In the genomic region with DNA sequence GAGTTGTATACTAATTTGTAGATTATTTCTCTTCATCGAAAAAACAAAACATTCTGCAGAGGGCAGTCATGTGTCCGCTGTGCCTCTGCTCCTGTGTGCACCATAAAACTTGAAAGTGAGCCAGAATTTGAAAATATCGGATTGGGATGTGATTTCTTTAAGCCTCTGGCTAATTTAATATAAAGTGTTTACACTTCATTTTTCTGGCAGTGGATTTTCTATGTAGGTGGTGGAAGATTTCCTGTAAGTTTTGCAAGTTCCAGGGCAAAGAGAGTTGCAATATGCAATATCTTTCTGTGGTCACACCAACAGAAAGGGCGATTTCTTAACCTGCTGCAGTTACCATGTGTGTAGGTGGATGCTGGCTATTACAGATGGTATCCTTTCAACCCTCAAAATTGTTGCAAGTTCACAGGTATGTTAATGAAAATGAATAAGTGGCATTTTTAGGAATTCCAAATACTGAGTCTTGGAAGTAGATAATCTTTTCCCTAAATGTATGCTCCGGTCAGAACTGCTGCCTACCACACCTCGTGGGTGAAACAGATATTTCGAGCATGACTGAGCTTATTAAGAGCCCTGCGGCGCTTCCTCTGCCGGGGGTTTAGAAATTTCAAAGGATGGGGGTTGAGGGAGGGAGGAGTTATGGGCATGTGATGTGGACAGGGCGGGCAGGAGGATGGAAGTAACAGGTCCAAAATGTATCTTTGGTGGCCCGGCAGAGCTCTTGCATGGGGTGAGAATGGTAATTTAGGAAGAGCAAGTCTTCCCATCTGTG, we compare ENCODE assay signal across 8 cellular contexts.
DNase-seq lines count a peak whose midpoint lies in the region; ATAC-seq and TF ChIP-seq lines count a peak whose summit lies in the region.

No MANE protein-coding gene starts in this region.

- POLR2A ChIA-PET in activated naive CD8-positive, alpha-beta T cell treated with anti-CD3 and anti-CD28 coated beads, Interleukin-2, amount 10 ng/mL, durations not matched to agents 7 days and 5 days (lab: Charles Lee), result no interaction called here
- POLR2A ChIA-PET in activated CD4-positive, alpha-beta T cell treated with anti-CD3 and anti-CD28 coated beads, Interleukin-2, amount 10 ng/mL, durations not matched to agents 7 days and 5 days (lab: Charles Lee), result no interaction called here

- CTCF ChIA-PET in activated CD4-positive, alpha-beta T cell treated with anti-CD3 and anti-CD28 coated beads, Interleukin-2, amount 10 ng/mL, durations not matched to agents 7 days and 5 days (lab: Charles Lee), result interaction anchor here (0.6 to 1.4 kb wide), 4 partner anchors 11 to 352 kb away, joined by 3 to 4 read pairs (median 3); no protein-coding TSS in a partner anchor

- H3K36me3 Mint-ChIP-seq in activated naive CD8-positive, alpha-beta T cell treated with anti-CD3 and anti-CD28 coated beads, Interleukin-2, amount 10 ng/mL, durations not matched to agents 7 days and 5 days, result no peaks in the 10 kb centered on the region
- peaks cover 6% of the 10 kb centered on the region for H3K36me3 Mint-ChIP-seq in mesothelial cell of epicardium
- no peaks in the 10 kb centered on the region for H3K36me3 Mint-ChIP-seq in endothelial cell (ENCODE audit: low read depth, unreplicated experiment)
- H3K36me3 Mint-ChIP-seq in activated CD4-positive, alpha-beta T cell treated with anti-CD3 and anti-CD28 coated beads, Interleukin-2, amount 10 ng/mL, durations not matched to agents 7 days and 5 days (ENCODE audit: low read depth), result peaks cover 5% of the 10 kb centered on the region

- H3K9me3 Mint-ChIP-seq in activated naive CD8-positive, alpha-beta T cell treated with anti-CD3 and anti-CD28 coated beads, Interleukin-2, amount 10 ng/mL, durations not matched to agents 7 days and 5 days, result no peaks in the 10 kb centered on the region
- H3K9me3 Mint-ChIP-seq in mesothelial cell of epicardium, result no peaks in the 10 kb centered on the region
- no peaks in the 10 kb centered on the region for H3K9me3 Mint-ChIP-seq in endothelial cell (ENCODE audit: unreplicated experiment)
- H3K9me3 Mint-ChIP-seq in activated CD4-positive, alpha-beta T cell treated with anti-CD3 and anti-CD28 coated beads, Interleukin-2, amount 10 ng/mL, durations not matched to agents 7 days and 5 days, result no peaks in the 10 kb centered on the region

- peak overlapping the region; percentile 61 for H3K27ac Mint-ChIP-seq in activated naive CD8-positive, alpha-beta T cell treated with anti-CD3 and anti-CD28 coated beads, Interleukin-2, amount 10 ng/mL, durations not matched to agents 7 days and 5 days
- H3K27ac Mint-ChIP-seq in mesothelial cell of epicardium (peak overlapping the region; percentile 44), endothelial cell (ENCODE audit: unreplicated experiment) (no peak overlapping the region)
- no peak overlapping the region for H3K27ac Mint-ChIP-seq in activated CD4-positive, alpha-beta T cell treated with anti-CD3 and anti-CD28 coated beads, Interleukin-2, amount 10 ng/mL, durations not matched to agents 7 days and 5 days

- H3K4me3 Mint-ChIP-seq in activated naive CD8-positive, alpha-beta T cell treated with anti-CD3 and anti-CD28 coated beads, Interleukin-2, amount 10 ng/mL, durations not matched to agents 7 days and 5 days, result peak overlapping the region; percentile 53
- H3K4me3 Mint-ChIP-seq in mesothelial cell of epicardium, result no peak overlapping the region
- no peak overlapping the region for H3K4me3 Mint-ChIP-seq in endothelial cell (ENCODE audit: unreplicated experiment)
- H3K4me3 Mint-ChIP-seq in activated CD4-positive, alpha-beta T cell treated with anti-CD3 and anti-CD28 coated beads, Interleukin-2, amount 10 ng/mL, durations not matched to agents 7 days and 5 days, result no peak overlapping the region

- peaks cover 14% of the 10 kb centered on the region for H3K4me1 Mint-ChIP-seq in activated naive CD8-positive, alpha-beta T cell treated with anti-CD3 and anti-CD28 coated beads, Interleukin-2, amount 10 ng/mL, durations not matched to agents 7 days and 5 days
- peaks cover 46% of the 10 kb centered on the region for H3K4me1 Mint-ChIP-seq in mesothelial cell of epicardium
- H3K4me1 Mint-ChIP-seq in endothelial cell (ENCODE audit: unreplicated experiment), result peaks cover 18% of the 10 kb centered on the region
- H3K4me1 Mint-ChIP-seq in activated CD4-positive, alpha-beta T cell treated with anti-CD3 and anti-CD28 coated beads, Interleukin-2, amount 10 ng/mL, durations not matched to agents 7 days and 5 days, result peaks cover 15% of the 10 kb centered on the region

- peak overlapping the region; percentile 2 for H3K4me3 ChIP-seq in GM12865 (ENCODE audit: low read depth, low read length)

- ATAC-seq in activated naive CD8-positive, alpha-beta T cell treated with anti-CD3 and anti-CD28 coated beads, Interleukin-2, amount 10 ng/mL, durations not matched to agents 7 days and 5 days (ENCODE audit: low read depth), result peak; percentile 56
- ATAC-seq in GM18517 (IDR thresholded peaks at IDR 0.05; ENCODE audit: unreplicated experiment), result no peak

- no peak for TF ChIP-seq CTCF in GM12865 (IDR thresholded peaks at IDR 0.05; ENCODE audit: insufficient read depth, low read depth, low read length, missing control alignments)
- no peak for TF ChIP-seq CTCF in mesothelial cell of epicardium (IDR thresholded peaks at IDR 0.05; ENCODE audit: unreplicated experiment)
- TF ChIP-seq CTCF in endothelial cell (IDR thresholded peaks at IDR 0.05; ENCODE audit: unreplicated experiment), result no peak

- peak; percentile 70 for DNase-seq in GM12865 (ENCODE audit: low read depth)
- peak; percentile 80 for DNase-seq in HS-5 (ENCODE audit: low read depth)
- DNase-seq in activated naive CD8-positive, alpha-beta T cell treated with anti-CD3 and anti-CD28 coated beads, Interleukin-2, amount 10 ng/mL, durations not matched to agents 7 days and 5 days, result no peak
- DNase-seq in mesothelial cell of epicardium (ENCODE audit: low spot score in 2 of 2, unreplicated experiment in 2 of 2), result no peak
- DNase-seq in endothelial cell (ENCODE audit: low spot score), result no peak
- no peak for DNase-seq in activated effector memory CD4-positive, alpha-beta T cell treated with anti-CD3 and anti-CD28 coated beads, Interleukin-2, amount 50 U/mL, for 16 hours
- DNase-seq in activated CD4-positive, alpha-beta T cell treated with anti-CD3 and anti-CD28 coated beads, Interleukin-2, amount 10 ng/mL, durations not matched to agents 7 days and 5 days, result no peak

- H3K27me3 Mint-ChIP-seq in activated naive CD8-positive, alpha-beta T cell treated with anti-CD3 and anti-CD28 coated beads, Interleukin-2, amount 10 ng/mL, durations not matched to agents 7 days and 5 days, result no peaks in the 10 kb centered on the region
- no peaks in the 10 kb centered on the region for H3K27me3 Mint-ChIP-seq in mesothelial cell of epicardium (ENCODE audit: low read depth)
- H3K27me3 Mint-ChIP-seq in endothelial cell (ENCODE audit: unreplicated experiment), result peaks cover 1% of the 10 kb centered on the region
- H3K27me3 Mint-ChIP-seq in activated CD4-positive, alpha-beta T cell treated with anti-CD3 and anti-CD28 coated beads, Interleukin-2, amount 10 ng/mL, durations not matched to agents 7 days and 5 days, result no peaks in the 10 kb centered on the region

Comparison
In these comparisons a context has a peak if more than half of its experiments do, and no peak if none do; other contexts are left out.
1. DNase-seq: peak in GM12865 (single experiment) and HS-5 (single experiment); none in activated naive CD8-positive, alpha-beta T cell treated with anti-CD3 and anti-CD28 coated beads, Interleukin-2, amount 10 ng/mL, durations not matched to agents 7 days and 5 days (single experiment), mesothelial cell of epicardium (0 of 2), endothelial cell (single experiment), activated effector memory CD4-positive, alpha-beta T cell treated with anti-CD3 and anti-CD28 coated beads, Interleukin-2, amount 50 U/mL, for 16 hours (single experiment) and activated CD4-positive, alpha-beta T cell treated with anti-CD3 and anti-CD28 coated beads, Interleukin-2, amount 10 ng/mL, durations not matched to agents 7 days and 5 days (single experiment).
2. H3K27ac Mint-ChIP-seq: peak in activated naive CD8-positive, alpha-beta T cell treated with anti-CD3 and anti-CD28 coated beads, Interleukin-2, amount 10 ng/mL, durations not matched to agents 7 days and 5 days (single experiment) and mesothelial cell of epicardium (single experiment); none in endothelial cell (single experiment) and activated CD4-positive, alpha-beta T cell treated with anti-CD3 and anti-CD28 coated beads, Interleukin-2, amount 10 ng/mL, durations not matched to agents 7 days and 5 days (single experiment).